In genomic region chrX:64192673-64193072, GRCh38 we compare ENCODE assay signal across 20 cellular contexts. TPM values are rescaled to one million over a fixed set of nuclear protein-coding genes. Genes with fewer than 3 reads are reported as not detected.
DNase-seq lines count a peak whose midpoint lies in the region; TF ChIP-seq lines count a peak whose summit lies in the region.
"Had no signal": no experiment of that assay in that cellular context is flagged by ENCODE, and none has a peak within 500 bp of the region (broad histone marks: within the 10 kb centered on the region; RNA-seq: fewer than 3 reads in every experiment).

No MANE protein-coding gene starts in this region.

- H3K4me1 Mint-ChIP-seq in type B pancreatic cell (ENCODE audit: unreplicated experiment) (no peaks in the 10 kb centered on the region), glutamatergic neuron (ENCODE audit: low read depth, unreplicated experiment) (no peaks in the 10 kb centered on the region)

- H3K27me3 Mint-ChIP-seq in type B pancreatic cell (no peaks in the 10 kb centered on the region), glutamatergic neuron (ENCODE audit: unreplicated experiment) (peaks cover 1% of the 10 kb centered on the region)
- H3K27me3 Mint-ChIP-seq: CD4-positive, CD25-positive, alpha-beta regulatory T cell had no signal

- H3K9me3 ChIP-seq in left ventricle myocardium inferior (replicated peaks), result no peaks in the 10 kb centered on the region
- H3K9me3 ChIP-seq: BE2C, HAP-1 had no signal

- no peaks in the 10 kb centered on the region for H3K9me3 Mint-ChIP-seq in type B pancreatic cell
- no peaks in the 10 kb centered on the region for H3K9me3 Mint-ChIP-seq in glutamatergic neuron (ENCODE audit: unreplicated experiment)
- H3K9me3 Mint-ChIP-seq: CD8-positive, alpha-beta memory T cell had no signal

- H3K4me1 ChIP-seq in left ventricle myocardium inferior, result peaks cover 14% of the 10 kb centered on the region
- H3K4me1 ChIP-seq: BE2C, HAP-1 had no signal

- H3K4me3 Mint-ChIP-seq in type B pancreatic cell (no peak overlapping the region), glutamatergic neuron (ENCODE audit: unreplicated experiment) (no peak overlapping the region)
- H3K4me3 Mint-ChIP-seq: CD4-positive, CD25-positive, alpha-beta regulatory T cell; CD8-positive, alpha-beta memory T cell had no signal

- no peak overlapping the region for H3K4me3 ChIP-seq in coronary artery
- no peak overlapping the region for H3K4me3 ChIP-seq in left ventricle myocardium inferior
- H3K4me3 ChIP-seq: HAP-1 had no signal

- H3K27ac ChIP-seq in coronary artery (no peak overlapping the region), left ventricle myocardium inferior (replicated peaks) (peak overlapping the region; percentile 44)

- H3K36me3 Mint-ChIP-seq in type B pancreatic cell (peaks cover 8% of the 10 kb centered on the region), glutamatergic neuron (ENCODE audit: unreplicated experiment) (peaks cover 4% of the 10 kb centered on the region)

- peaks cover 18% of the 10 kb centered on the region for H3K36me3 ChIP-seq in left ventricle myocardium inferior

- H3K27ac Mint-ChIP-seq in type B pancreatic cell (no peak overlapping the region), glutamatergic neuron (ENCODE audit: unreplicated experiment) (no peak overlapping the region)

- TF ChIP-seq CTCF in coronary artery (IDR thresholded peaks at IDR 0.05) (no peak), left ventricle myocardium inferior (IDR thresholded peaks at IDR 0.05; ENCODE audit: borderline replicate concordance) (no peak), type B pancreatic cell (conservative IDR thresholded peaks at IDR 0.05) (no peak), glutamatergic neuron (IDR thresholded peaks at IDR 0.05; ENCODE audit: partially characterized antibody, unreplicated experiment) (no peak)

- H3K27me3 ChIP-seq in left ventricle myocardium inferior (ENCODE audit: low read depth), result no peaks in the 10 kb centered on the region
- H3K27me3 ChIP-seq: BE2C had no signal

- intact Hi-C loops in cardiac septum (cut with DNase I) (no loop called here), left ventricle myocardium inferior (cut with micrococcal nuclease) (no loop called here)

- peak; percentile 57 for DNase-seq in coronary artery (ENCODE audit: low spot score)
- peak; percentile 24 for DNase-seq in cardiac septum (ENCODE audit: low spot score)
- DNase-seq in left ventricle myocardium inferior, result peak; percentile 18
- peak; percentile 15 for DNase-seq in type B pancreatic cell (ENCODE audit: extremely low spot score, unreplicated experiment)
- DNase-seq in glutamatergic neuron, result no peak
- no peak for DNase-seq in NCI-H1436 treated with DMSO at 0.1 percent for 48 hours (lab: John Stamatoyannopoulos, UW)
- no peak for DNase-seq in HPDE6-E6E7 (ENCODE audit: extremely low spot score)
- DNase-seq: ACHN; BE2C; C1 segment of cervical spinal cord; CD4-positive, CD25-positive, alpha-beta regulatory T cell; CD8-positive, alpha-beta memory T cell; COR-L47; DMS 273 treated with DMSO at 0.1 percent for 48 hours; DMS53; DND-41; EL; GOT3 had no signal

RNA-seq across cellular contexts. Expression of gene AMER1, which starts 12.8 kb away (rescaled TPM):
- total RNA-seq in cardiac septum (3.9 TPM), left ventricle myocardium inferior (5.6 TPM), type B pancreatic cell (ENCODE audit: low replicate concordance) (8.9 and 11.7 TPM in 2 replicates), glutamatergic neuron (ENCODE audit: unreplicated experiment) (11.3 TPM)

RNA-seq across cellular contexts. Expression of gene ASB12, which starts 37.7 kb away (rescaled TPM):
- total RNA-seq in cardiac septum (4.1 TPM), left ventricle myocardium inferior (4.3 TPM), type B pancreatic cell (ENCODE audit: low replicate concordance) (0.63 TPM in 1 of 2 replicates, not detected in the other), glutamatergic neuron (ENCODE audit: unreplicated experiment) (0.32 TPM)
- total RNA-seq: CD4-positive, CD25-positive, alpha-beta regulatory T cell; CD8-positive, alpha-beta memory T cell; G401 had no signal

Comparison
In these comparisons a context has a peak if more than half of its experiments do, and no peak if none do; other contexts are left out.
1. DNase-seq: peak in coronary artery (single experiment), cardiac septum (single experiment), left ventricle myocardium inferior (single experiment) and type B pancreatic cell (single experiment); none in glutamatergic neuron (single experiment), NCI-H1436 treated with DMSO at 0.1 percent for 48 hours (single experiment) and HPDE6-E6E7 (single experiment).